Comparison of ENCODE assay signal across 18 cellular contexts in the genomic region with DNA sequence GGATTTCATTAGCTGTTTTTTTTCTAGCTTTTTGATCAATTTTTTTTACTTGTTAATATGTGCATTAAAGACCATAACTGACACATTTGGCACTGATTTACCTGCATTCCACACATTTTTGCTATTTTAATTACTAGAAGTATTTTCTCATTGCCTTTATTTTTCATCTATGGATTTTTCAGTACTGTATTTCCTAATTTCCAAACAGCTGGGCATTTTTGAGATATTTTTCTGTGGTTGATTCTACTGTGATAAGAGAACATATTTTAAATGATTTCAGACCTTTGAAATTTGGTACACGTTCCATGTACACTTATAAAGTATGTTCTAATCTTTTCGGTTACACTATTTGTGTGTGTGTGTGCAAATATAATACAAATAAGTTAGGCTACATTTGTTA.
"Had no signal": no experiment of that assay in that cellular context is flagged by ENCODE, and none has a peak within 500 bp of the region (broad histone marks: within the 10 kb centered on the region; RNA-seq: fewer than 3 reads in every experiment).

No MANE protein-coding gene starts in this region.

- H3K4me1 ChIP-seq: testis had no signal

- H3K4me3 ChIP-seq: cardiac muscle cell, dorsolateral prefrontal cortex, left ventricle myocardium inferior, smooth muscle cell, testis had no signal

- DNase-seq: activated CD4-positive, alpha-beta T cell treated with anti-CD3 and anti-CD28 coated beads, Interleukin-2, amount 50 U/mL, for 1 hour; activated CD4-positive, CD25-positive, alpha-beta regulatory T cell treated with anti-CD3 and anti-CD28 coated beads, Interleukin-2, amount 50 U/mL, for 72 hours; activated CD8-positive, alpha-beta memory T cell treated with anti-CD3 and anti-CD28 coated beads for 24 hours; activated CD8-positive, alpha-beta memory T cell treated with anti-CD3 and anti-CD28 coated beads, Interleukin-2, amount 50 U/mL, for 48 hours; activated effector memory CD4-positive, alpha-beta T cell treated with Interleukin-2 at 50 U/mL for 16 hours; activated naive CD4-positive, alpha-beta T cell treated with anti-CD3 and anti-CD28 coated beads, Interleukin-2, amount 10 ng/mL, durations not matched to agents 7 days and 5 days; activated T-cell treated with anti-CD3 and anti-CD28 coated beads, Interleukin-2, amount 50 U/mL, for 48 hours; dorsolateral prefrontal cortex; left ventricle myocardium inferior; mammary epithelial cell; naive B cell; right cardiac atrium; stimulated activated CD4-positive, alpha-beta T cell treated with anti-CD3 and anti-CD28 coated beads, Interleukin-4, amount 100 ng/mL, for 24 hours; T1000; testis had no signal

- H3K9me3 ChIP-seq: testis had no signal

- H3K27ac ChIP-seq: dorsolateral prefrontal cortex, epithelial cell of prostate, left ventricle myocardium inferior, testis had no signal

- H3K4me2 ChIP-seq: smooth muscle cell had no signal

- H3K27me3 ChIP-seq: cardiac muscle cell, dorsolateral prefrontal cortex, testis had no signal

- H3K36me3 ChIP-seq: cardiac muscle cell, left ventricle myocardium inferior had no signal
